Comparison of ENCODE assay signal across 28 cellular contexts in the genomic region with DNA sequence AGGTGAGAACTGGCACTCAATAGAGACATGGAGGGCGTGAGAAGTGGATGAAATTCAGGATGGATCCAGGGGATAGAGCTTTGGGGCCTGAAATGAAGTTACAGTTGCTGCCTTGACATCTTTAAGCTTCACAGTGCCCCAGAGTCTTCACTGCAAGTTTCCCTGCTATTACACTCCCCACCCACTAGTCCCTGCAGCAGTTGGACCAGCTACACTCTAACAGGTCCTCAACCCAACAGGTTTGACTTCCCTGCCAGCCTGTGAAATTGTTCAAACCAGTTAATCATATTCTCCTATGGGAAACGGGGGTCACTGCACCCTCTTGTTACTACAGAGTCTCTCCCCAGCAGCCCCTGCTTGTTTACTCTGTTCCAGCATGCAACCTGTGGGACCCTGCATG.
"Had no signal": no experiment of that assay in that cellular context is flagged by ENCODE, and none has a peak within 500 bp of the region (broad histone marks: within the 10 kb centered on the region; RNA-seq: fewer than 3 reads in every experiment).

No MANE protein-coding gene starts in this region.

- H3K27ac Mint-ChIP-seq: activated B cell treated with CpG ODN at 0.5 μM for 24 hours; activated CD4-positive, alpha-beta T cell treated with anti-CD3 and anti-CD28 coated beads for 36 hours; activated naive CD8-positive, alpha-beta T cell treated with anti-CD3 and anti-CD28 coated beads for 36 hours; effector memory CD8-positive, alpha-beta T cell; immature natural killer cell; naive thymus-derived CD4-positive, alpha-beta T cell; stimulated activated naive CD8-positive, alpha-beta T cell treated with anti-CD3 and anti-CD28 coated beads, Interleukin-15, amount 100 ng/mL, for 72 hours had no signal

- H3K36me3 Mint-ChIP-seq: activated naive CD8-positive, alpha-beta T cell treated with anti-CD3 and anti-CD28 coated beads for 36 hours; immature natural killer cell had no signal

- DNase-seq: activated B cell treated with CpG ODN at 0.5 μM for 24 hours; activated CD4-positive, alpha-beta T cell treated with anti-CD3 and anti-CD28 coated beads for 36 hours; activated CD4-positive, alpha-beta T cell treated with anti-CD3 and anti-CD28 coated beads, Interleukin-2, amount 50 U/mL, for 4 hours; activated CD8-positive, alpha-beta memory T cell treated with anti-CD3 and anti-CD28 coated beads for 24 hours; activated CD8-positive, alpha-beta memory T cell treated with anti-CD3 and anti-CD28 coated beads, Interleukin-2, amount 50 U/mL, for 4 hours; activated naive CD4-positive, alpha-beta T cell treated with Interleukin-2 at 50 U/mL for 16 hours; activated naive CD8-positive, alpha-beta T cell treated with anti-CD3 and anti-CD28 coated beads for 36 hours; activated T-cell treated with anti-CD3 and anti-CD28 coated beads, Interleukin-2, amount 50 U/mL, for 4 hours; amniotic stem cell; effector memory CD8-positive, alpha-beta T cell; glutamatergic neuron; hippocampal formation; immature natural killer cell; naive thymus-derived CD4-positive, alpha-beta T cell; ovary; psoas muscle; right cardiac atrium; stimulated activated CD4-positive, alpha-beta T cell treated with anti-CD3 and anti-CD28 coated beads, Interleukin-12 subunit alpha, Interleukin-12 subunit beta, amount 100 ng/mL, for 4 hours; stimulated activated CD4-positive, alpha-beta T cell treated with anti-CD3 and anti-CD28 coated beads, Interleukin-4, amount 100 ng/mL, for 4 hours; stimulated activated naive CD8-positive, alpha-beta T cell treated with anti-CD3 and anti-CD28 coated beads, Interleukin-15, amount 100 ng/mL, for 72 hours; T-helper 1 cell; tibial artery had no signal

- H3K4me1 Mint-ChIP-seq: activated B cell treated with CpG ODN at 0.5 μM for 24 hours; activated CD4-positive, alpha-beta T cell treated with anti-CD3 and anti-CD28 coated beads for 36 hours; activated naive CD8-positive, alpha-beta T cell treated with anti-CD3 and anti-CD28 coated beads for 36 hours; central memory CD8-positive, alpha-beta T cell; immature natural killer cell; naive thymus-derived CD4-positive, alpha-beta T cell; neural crest cell; stimulated activated naive CD8-positive, alpha-beta T cell treated with anti-CD3 and anti-CD28 coated beads, Interleukin-15, amount 100 ng/mL, for 72 hours had no signal

- H3K36me3 ChIP-seq: breast epithelium, esophagus muscularis mucosa, ovary, tibial artery had no signal

- H3K4me3 ChIP-seq: breast epithelium, esophagus muscularis mucosa, lung, ovary, psoas muscle, tibial artery had no signal

- H3K27me3 ChIP-seq: breast epithelium, esophagus muscularis mucosa, ovary, tibial artery had no signal

- H3K4me3 Mint-ChIP-seq: activated B cell treated with CpG ODN at 0.5 μM for 24 hours; activated CD4-positive, alpha-beta T cell treated with anti-CD3 and anti-CD28 coated beads for 36 hours; activated naive CD8-positive, alpha-beta T cell treated with anti-CD3 and anti-CD28 coated beads for 36 hours; activated T-cell treated with anti-CD3 and anti-CD28 coated beads, Interleukin-2, amount 50 U/mL, for 4 hours; central memory CD8-positive, alpha-beta T cell; effector memory CD8-positive, alpha-beta T cell; immature natural killer cell; naive thymus-derived CD4-positive, alpha-beta T cell; neural crest cell; stimulated activated naive CD8-positive, alpha-beta T cell treated with anti-CD3 and anti-CD28 coated beads, Interleukin-15, amount 100 ng/mL, for 72 hours had no signal

- H3K4me1 ChIP-seq: breast epithelium, esophagus muscularis mucosa, psoas muscle, tibial artery had no signal

- ATAC-seq: activated CD4-positive, alpha-beta T cell treated with anti-CD3 and anti-CD28 coated beads for 36 hours; activated T-cell treated with anti-CD3 and anti-CD28 coated beads, Interleukin-2, amount 50 U/mL, for 4 hours; effector memory CD8-positive, alpha-beta T cell; left lobe of liver; naive thymus-derived CD4-positive, alpha-beta T cell; psoas muscle; right cardiac atrium; stimulated activated naive CD8-positive, alpha-beta T cell treated with anti-CD3 and anti-CD28 coated beads, Interleukin-15, amount 100 ng/mL, for 72 hours had no signal

- H3K9me3 ChIP-seq: breast epithelium, esophagus muscularis mucosa, ovary, psoas muscle, tibial artery had no signal

- H3K27me3 Mint-ChIP-seq: activated B cell treated with CpG ODN at 0.5 μM for 24 hours; activated CD4-positive, alpha-beta T cell treated with anti-CD3 and anti-CD28 coated beads for 36 hours; activated naive CD8-positive, alpha-beta T cell treated with anti-CD3 and anti-CD28 coated beads for 36 hours; central memory CD8-positive, alpha-beta T cell; effector memory CD8-positive, alpha-beta T cell; stimulated activated naive CD8-positive, alpha-beta T cell treated with anti-CD3 and anti-CD28 coated beads, Interleukin-15, amount 100 ng/mL, for 72 hours had no signal

- H3K27ac ChIP-seq: breast epithelium, esophagus muscularis mucosa, ovary, psoas muscle, tibial artery had no signal

- H3K9me3 Mint-ChIP-seq: activated B cell treated with CpG ODN at 0.5 μM for 24 hours had no signal
